Comparison of ENCODE assay signal across 34 cellular contexts in the genomic region with DNA sequence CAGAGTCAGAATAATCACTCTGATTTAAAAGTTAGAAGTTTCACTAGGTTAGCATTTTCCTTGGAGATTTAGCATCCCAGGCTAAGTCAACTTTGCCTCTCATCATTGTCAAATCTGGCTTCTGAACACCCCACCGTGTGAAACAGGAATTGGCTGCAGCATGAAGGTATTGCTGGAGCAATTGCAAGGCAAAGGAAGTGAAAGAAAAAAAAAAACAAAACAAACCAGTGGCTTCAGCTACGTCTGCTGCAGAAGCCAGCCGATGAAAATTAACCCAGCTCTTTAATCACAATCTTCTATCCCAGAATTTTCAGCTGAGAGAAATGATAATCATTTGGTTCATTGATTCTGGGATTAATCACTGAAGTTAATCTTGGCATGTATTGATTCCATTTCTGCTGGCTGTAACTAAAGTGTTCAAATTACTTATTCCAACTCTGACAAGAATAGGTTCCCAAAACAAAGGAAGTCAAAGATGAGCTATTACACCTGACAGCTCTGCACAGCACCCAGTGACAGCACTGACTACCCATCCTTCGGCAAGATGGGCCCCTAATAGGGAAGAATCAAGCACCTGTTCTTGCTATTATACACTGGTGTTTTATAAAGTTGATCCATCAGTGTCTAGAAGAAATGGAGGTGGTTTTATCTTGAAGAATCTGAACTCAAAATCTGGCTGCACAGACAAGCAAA. TPM values are rescaled to one million over a fixed set of nuclear protein-coding genes. Genes with fewer than 3 reads are reported as not detected.
"Had no signal": no experiment of that assay in that cellular context is flagged by ENCODE, and none has a peak within 500 bp of the region (broad histone marks: within the 10 kb centered on the region; RNA-seq: fewer than 3 reads in every experiment).

No MANE protein-coding gene starts in this region.

- H3K4me1 ChIP-seq: ascending aorta, body of pancreas had no signal

- H3K9me3 ChIP-seq: ascending aorta, body of pancreas had no signal

- H3K36me3 ChIP-seq: ascending aorta had no signal

- H3K27ac ChIP-seq: ascending aorta, body of pancreas, PC-9 had no signal

- H2AFZ ChIP-seq: PC-9 had no signal

- FAIRE-seq: bronchial epithelial cell, TTC549 had no signal

- ATAC-seq: activated CD8-positive, alpha-beta memory T cell treated with anti-CD3 and anti-CD28 coated beads, Interleukin-2, amount 10 ng/mL, durations not matched to agents 7 days and 5 days; activated naive CD4-positive, alpha-beta T cell treated with anti-CD3 and anti-CD28 coated beads, Interleukin-2, amount 50 U/mL, for 72 hours; activated naive CD8-positive, alpha-beta T cell treated with anti-CD3 and anti-CD28 coated beads, Interleukin-2, amount 50 U/mL, for 24 hours; body of pancreas; T-helper 17 cell had no signal

- H3K4me3 ChIP-seq: ascending aorta, body of pancreas, PC-9 had no signal

- DNase-seq: activated B cell treated with CpG ODN at 0.5 μM for 24 hours; activated CD4-positive, alpha-beta T cell treated with anti-CD3 and anti-CD28 coated beads for 1 hour; activated CD4-positive, alpha-beta T cell treated with anti-CD3 and anti-CD28 coated beads, Interleukin-2, amount 10 ng/mL, durations not matched to agents 24 days and 14 days; activated CD4-positive, alpha-beta T cell treated with anti-CD3 and anti-CD28 coated beads, Interleukin-2, amount 50 U/mL, for 48 hours; activated CD8-positive, alpha-beta memory T cell treated with anti-CD3 and anti-CD28 coated beads, Interleukin-2, amount 10 ng/mL, durations not matched to agents 7 days and 5 days; activated effector memory CD4-positive, alpha-beta T cell treated with Interleukin-2 at 50 U/mL for 16 hours; activated naive CD4-positive, alpha-beta T cell treated with Interleukin-2 at 50 U/mL for 16 hours; activated naive CD8-positive, alpha-beta T cell treated with anti-CD3 and anti-CD28 coated beads, Interleukin-2, amount 50 U/mL, for 24 hours; activated T-cell treated with anti-CD3 and anti-CD28 coated beads, Interleukin-2, amount 50 U/mL, for 24 hours; amniotic stem cell; body of pancreas; central memory CD4-positive, alpha-beta T cell; KG1; NCI-H1048; NCI-H146; NCI-H187 treated with DMSO at 0.1 percent for 48 hours; NCI-H2081 treated with DMSO at 0.1 percent for 48 hours; NCI-H446 treated with DMSO at 0.1 percent for 48 hours; NCI-H524 treated with DMSO at 0.1 percent for 48 hours; NCI-H774; NK-92 treated with Interleukin-12 subunit alpha and Interleukin-12 subunit beta, amount 100 ng/mL, for 24 hours; PC-9; SIG-M5; T-helper 17 cell; T-helper 9 cell had no signal

- H3K4me2 ChIP-seq: PC-9 had no signal

- H3K27me3 ChIP-seq: ascending aorta, body of pancreas had no signal

RNA-seq across cellular contexts. Expression of a gene that starts 42.7 kb away (rescaled TPM):
- total RNA-seq: activated B cell treated with CpG ODN at 0.5 μM for 24 hours; activated CD4-positive, alpha-beta T cell treated with anti-CD3 and anti-CD28 coated beads, Interleukin-2, amount 10 ng/mL, durations not matched to agents 24 days and 14 days; activated CD8-positive, alpha-beta memory T cell treated with anti-CD3 and anti-CD28 coated beads, Interleukin-2, amount 10 ng/mL, durations not matched to agents 7 days and 5 days; activated naive CD4-positive, alpha-beta T cell treated with anti-CD3 and anti-CD28 coated beads, Interleukin-2, amount 50 U/mL, for 72 hours; activated T-helper 1 cell treated with anti-CD3 and anti-CD28 coated beads, Interleukin-12 subunit alpha, Interleukin-12 subunit beta, Interleukin-2, Interleukin-4 antibody, amounts not matched to agents 30 ng/mL and 10 ng/mL and 1 ng/mL, durations not matched to agents 14 hours and 24 hours and 36 hours; ascending aorta; bronchial epithelial cell; chondrocyte; MCF 10A; PC-9; RPMI7951; T-helper 17 cell had no signal
- polyA plus RNA-seq: IgD-negative memory B cell had no signal
